Comparison of ENCODE assay signal across 22 cellular contexts in genomic region chr18:48999569-48999968, GRCh38. TPM values are rescaled to one million over a fixed set of nuclear protein-coding genes. Genes with fewer than 3 reads are reported as not detected.
DNase-seq lines count a peak whose midpoint lies in the region; ATAC-seq, FAIRE-seq and TF ChIP-seq lines count a peak whose summit lies in the region.
"Had no signal": no experiment of that assay in that cellular context is flagged by ENCODE, and none has a peak within 500 bp of the region (broad histone marks: within the 10 kb centered on the region; RNA-seq: fewer than 3 reads in every experiment).

No MANE protein-coding gene starts in this region.

- H3K27ac ChIP-seq in HEK293 (ENCODE audit: extremely low read depth, low read depth, low read length) (no peak overlapping the region), RWPE1 (peak overlapping the region; percentile 98), kidney (ENCODE audit: low read depth in 2 of 2, low read length in 2 of 2) (no peak overlapping the region)
- H3K27ac ChIP-seq: C4-2B had no signal

- no peak overlapping the region for H3K4me3 ChIP-seq in HEK293 (ENCODE audit: low read depth, low read length)
- no peak overlapping the region for H3K4me3 ChIP-seq in kidney (ENCODE audit: low read length in 2 of 2)

- H3K4me1 ChIP-seq in HEK293 (ENCODE audit: control insufficient read depth, insufficient read depth, low read length): peaks cover 28% of the 10 kb centered on the region
- no peaks in the 10 kb centered on the region for H3K4me1 ChIP-seq in kidney (ENCODE audit: control insufficient read depth in 1 of 2, insufficient read depth in 1 of 2, low read depth in 1 of 2, low read length in 2 of 2)

- H3K36me3 ChIP-seq in HEK293 (ENCODE audit: control insufficient read depth in 2 of 2, insufficient read depth in 1 of 2, low read length in 2 of 2): no peaks in the 10 kb centered on the region
- no peaks in the 10 kb centered on the region for H3K36me3 ChIP-seq in kidney (ENCODE audit: control insufficient read depth in 1 of 2, insufficient read depth in 2 of 2, low read length in 2 of 2)

- intact Hi-C loops in kidney (cut with DNase I): no loop called here

- POLR2A ChIA-PET in HEK293 (lab: Yijun Ruan, JAX): interaction anchor here (0.5 to 9.4 kb wide), 3 partner anchors 12 to 51 kb away, joined by 4 to 252 read pairs (median 26); partner anchors contain the start of gene SMAD7
- POLR2A ChIA-PET in RWPE1 (lab: Yijun Ruan, JAX; ENCODE audit: low non-redundant PET): no interaction called here

- CTCF ChIA-PET in HEK293 (lab: Yijun Ruan, JAX): interaction anchor here (0.9 kb wide), 1 partner anchor 50 kb away, joined by 3 read pairs; no protein-coding TSS in a partner anchor
- CTCF ChIA-PET in RWPE1 (lab: Yijun Ruan, JAX): no interaction called here

- no peak overlapping the region for H3K9ac ChIP-seq in kidney (ENCODE audit: low read length in 2 of 2)

- TF ChIP-seq CTCF in HEK293 (tag by site-specific recombination; IDR thresholded peaks at IDR 0.05) (no peak), RWPE1 (conservative IDR thresholded peaks at IDR 0.05; ENCODE audit: low read depth) (no peak), kidney (IDR thresholded peaks at IDR 0.05; ENCODE audit: borderline replicate concordance, extremely low read depth, insufficient read depth) (no peak)

- DNase-seq in RWPE1 (ENCODE audit: low spot score) (no peak), kidney (peak; percentile 10), iPS-NIHi11 (ENCODE audit: low spot score) (no peak), GM19238 (ENCODE audit: insufficient read length, low spot score) (no peak)
- DNase-seq: Calu3, DMS79 treated with DMSO at 0.1 percent for 48 hours, GF-D8, H7, NCI-H1092, NCI-H1417 treated with DMSO at 0.1 percent for 48 hours, NCI-H1694 treated with DMSO at 0.1 percent for 48 hours, NCI-H2081, NCI-H2227 treated with DMSO at 0.1 percent for 48 hours, NCI-H526 treated with DMSO at 0.1 percent for 48 hours, RPMI8226, SHP77 had no signal

- H3K9me3 ChIP-seq in HEK293 (ENCODE audit: control insufficient read depth, insufficient read depth, low read depth, low read length): no peaks in the 10 kb centered on the region
- H3K9me3 ChIP-seq in kidney (ENCODE audit: control insufficient read depth in 1 of 2, low read length in 2 of 2): no peaks in the 10 kb centered on the region

- no peak for FAIRE-seq in kidney (lab: Jason Lieb, UNC)
- FAIRE-seq: GM12891, GM19239 had no signal

- no peak for ATAC-seq in GM21367 (IDR thresholded peaks at IDR 0.05; ENCODE audit: unreplicated experiment)
- no peak for ATAC-seq in GM19035 (IDR thresholded peaks at IDR 0.05; ENCODE audit: unreplicated experiment)

TF ChIP-seq in HEK293, 187 proteins besides CTCF, POLR2A, EP300 and RAD21:
- TF ChIP-seq, protein P1, sequence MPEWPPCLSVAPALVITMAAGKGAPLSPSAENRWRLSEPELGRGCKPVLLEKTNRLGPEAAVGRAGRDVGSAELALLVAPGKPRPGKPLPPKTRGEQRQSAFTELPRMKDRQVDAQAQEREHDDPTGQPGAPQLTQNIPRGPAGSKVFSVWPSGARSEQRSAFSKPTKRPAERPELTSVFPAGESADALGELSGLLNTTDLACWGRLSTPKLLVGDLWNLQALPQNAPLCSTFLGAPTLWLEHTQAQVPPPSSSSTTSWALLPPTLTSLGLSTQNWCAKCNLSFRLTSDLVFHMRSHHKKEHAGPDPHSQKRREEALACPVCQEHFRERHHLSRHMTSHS (tag by site-specific recombination; IDR thresholded peaks at IDR 0.05): 0 out of 2 replicates have a peak, but pooled peaks have one; percentile 20
- TF ChIP-seq ZNF146 (tag by site-specific recombination; IDR thresholded peaks at IDR 0.05): peak; percentile 93
- TF ChIP-seq KLF1 (tag by site-specific recombination; IDR thresholded peaks at IDR 0.05): no peak
- TF ChIP-seq, protein P2, sequence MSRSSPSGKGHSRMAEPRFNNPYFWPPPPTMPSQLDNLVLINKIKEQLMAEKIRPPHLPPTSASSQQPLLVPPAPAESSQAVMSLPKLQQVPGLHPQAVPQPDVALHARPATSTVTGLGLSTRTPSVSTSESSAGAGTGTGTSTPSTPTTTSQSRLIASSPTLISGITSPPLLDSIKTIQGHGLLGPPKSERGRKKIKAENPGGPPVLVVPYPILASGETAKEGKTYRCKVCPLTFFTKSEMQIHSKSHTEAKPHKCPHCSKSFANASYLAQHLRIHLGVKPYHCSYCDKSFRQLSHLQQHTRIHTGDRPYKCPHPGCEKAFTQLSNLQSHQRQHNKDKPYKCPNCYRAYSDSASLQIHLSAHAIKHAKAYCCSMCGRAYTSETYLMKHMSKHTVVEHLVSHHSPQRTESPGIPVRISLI (tag by site-specific recombination; IDR thresholded peaks at IDR 0.05): no peak

RNA-seq across cellular contexts. Expression of gene SMAD7, which starts 48.8 kb away (rescaled TPM):
- total RNA-seq in kidney: 32.6 TPM
- polyA plus RNA-seq in kidney (ENCODE audit: insufficient read depth, low read depth, low replicate concordance): 17.3 TPM
